ENCODE assay signal across 8 cellular contexts in genomic region chr9:112361602-112362001, GRCh38. TPM values are rescaled to one million over a fixed set of nuclear protein-coding genes. Genes with fewer than 3 reads are reported as not detected.
DNase-seq lines count a peak whose midpoint lies in the region; ATAC-seq, FAIRE-seq and TF ChIP-seq lines count a peak whose summit lies in the region.

No MANE protein-coding gene starts in this region.

- no peak overlapping the region for H4K8ac ChIP-seq in mesendoderm (ENCODE audit: low read depth, low read length)

- DNase-seq in ACHN (peak; percentile 51), NCI-H748 treated with DMSO at 0.1 percent for 48 hours (lab: John Stamatoyannopoulos, UW) (peak; percentile 24), mesendoderm (peak; percentile 40)
- no peak for DNase-seq in activated T-cell treated with anti-CD3 and anti-CD28 coated beads, Interleukin-2, amount 50 U/mL, for 1 hour

- H4K5ac ChIP-seq in mesendoderm (ENCODE audit: low read length) = no peak overlapping the region

- no peak overlapping the region for H2BK120ac ChIP-seq in mesendoderm (ENCODE audit: low read depth, low read length)

- H3K27me3 ChIP-seq in mesendoderm (ENCODE audit: insufficient read depth, low read length, poor library complexity) = no peaks in the 10 kb centered on the region

- H2BK5ac ChIP-seq in mesendoderm (ENCODE audit: low read length) = no peak overlapping the region

- no peak overlapping the region for H3K27ac ChIP-seq in mesendoderm (ENCODE audit: low read depth, low read length)

- H3K18ac ChIP-seq in mesendoderm (ENCODE audit: low read length) = no peak overlapping the region

- no CpG with 5 or more reads among the region's 4 CpGs for WGBS in mesendoderm (ENCODE audit: extremely low coverage, insufficient coverage, low lambda C conversion rate)

- FAIRE-seq in colon (lab: Jason Lieb, UNC) = peak; percentile 41

- H3K4me2 ChIP-seq in mesendoderm (ENCODE audit: low read length) = no peak overlapping the region

- ATAC-seq in GM21367 (IDR thresholded peaks at IDR 0.05; ENCODE audit: unreplicated experiment) = no peak
- ATAC-seq in HG02642 (IDR thresholded peaks at IDR 0.05; ENCODE audit: poor library complexity, unreplicated experiment) = no peak

- peak; percentile 17; the same call in 1 of the 3 replicates for TF ChIP-seq CTCF in GM12872 (IDR thresholded peaks at IDR 0.05; ENCODE audit: insufficient read depth, low read depth, low read length)

- H3K36me3 ChIP-seq in mesendoderm (ENCODE audit: control insufficient read depth, insufficient read depth, low read length) = no peaks in the 10 kb centered on the region

- in situ Hi-C loops in ACHN (cut with HindIII; ENCODE audit: low pct_ligation_motif_present, low pct_unique_long_range_greater_than_20kb, low sequenced_read_pairs) = no loop called here

- no peak overlapping the region for H3K4me3 ChIP-seq in mesendoderm (ENCODE audit: low read length)

- no peaks in the 10 kb centered on the region for H3K79me2 ChIP-seq in mesendoderm (ENCODE audit: control insufficient read depth, insufficient read depth, low read length)

- H3K4ac ChIP-seq in mesendoderm (ENCODE audit: low read depth, low read length) = no peak overlapping the region

- no peak overlapping the region for H2AK5ac ChIP-seq in mesendoderm (ENCODE audit: low read length)

- H3K9ac ChIP-seq in mesendoderm (ENCODE audit: low read length) = no peak overlapping the region

- no peak overlapping the region for H3K56ac ChIP-seq in mesendoderm (ENCODE audit: low read length)

- no peaks in the 10 kb centered on the region for H3K4me1 ChIP-seq in mesendoderm (ENCODE audit: control insufficient read depth, low read depth, low read length)

- H2BK15ac ChIP-seq in mesendoderm (replicated peaks; ENCODE audit: low read depth) = no peak overlapping the region

- no peaks in the 10 kb centered on the region for H3K79me1 ChIP-seq in mesendoderm (ENCODE audit: low read length)

- no peak overlapping the region for H3K23ac ChIP-seq in mesendoderm (ENCODE audit: low read length)

RNA-seq across cellular contexts. Expression of gene HSDL2, which starts 18.3 kb away (rescaled TPM):
- polyA plus RNA-seq in mesendoderm (2013, experiment 1 of 2) = 11.8 TPM
- polyA plus RNA-seq in mesendoderm (2013, experiment 2 of 2) = 12.6 TPM

RNA-seq across cellular contexts. Expression of gene PTBP3, which starts 28.2 kb away (rescaled TPM):
- 73.2 TPM for polyA plus RNA-seq in mesendoderm (2013, experiment 1 of 2)
- polyA plus RNA-seq in mesendoderm (2013, experiment 2 of 2) = 73.4 TPM
